Comparison of ENCODE assay signal across 7 cellular contexts in the genomic region with DNA sequence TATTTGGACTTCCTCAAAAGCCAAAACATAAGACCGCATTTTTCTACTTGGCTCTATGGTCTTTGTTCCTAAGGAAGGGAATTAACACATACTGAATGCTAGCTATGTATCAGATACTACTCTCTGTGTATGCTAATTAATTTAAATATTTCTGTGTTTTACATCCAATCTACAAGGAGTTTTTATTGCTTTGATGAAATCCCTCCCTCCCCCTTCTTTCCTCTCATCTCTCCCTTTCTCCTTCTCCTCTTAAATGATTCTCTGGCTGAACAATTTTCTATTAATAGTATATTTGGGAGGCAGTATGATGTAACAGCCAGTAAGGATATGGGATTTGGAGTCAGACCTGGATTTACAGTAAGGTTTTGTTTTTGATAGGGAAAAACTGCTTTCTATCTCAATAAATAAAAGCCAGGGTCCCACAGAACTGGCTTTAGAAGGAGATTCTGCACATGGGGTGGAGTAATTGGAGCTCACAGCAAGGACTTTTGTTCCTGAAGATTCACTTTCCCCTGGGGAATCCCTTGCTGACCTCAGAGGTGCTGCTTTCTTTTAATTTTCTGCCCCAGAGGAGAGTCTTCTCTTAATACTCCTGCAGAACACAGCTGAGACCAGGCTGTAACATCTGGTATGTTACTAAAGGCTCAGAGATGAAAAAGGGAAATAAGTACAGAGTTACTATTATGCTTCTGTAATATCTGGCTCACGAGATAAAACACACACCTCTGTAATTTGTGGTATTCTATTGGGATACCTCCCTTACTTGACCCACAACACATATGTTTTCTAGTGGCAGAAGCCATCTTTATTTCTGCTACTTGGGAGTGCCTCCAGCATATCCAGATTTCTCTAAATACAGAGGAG. TPM values are rescaled to one million over a fixed set of nuclear protein-coding genes. Genes with fewer than 3 reads are reported as not detected.
DNase-seq lines count a peak whose midpoint lies in the region; ATAC-seq and TF ChIP-seq lines count a peak whose summit lies in the region.

No MANE protein-coding gene starts in this region.

- no peaks in the 10 kb centered on the region for H3K9me3 Mint-ChIP-seq in osteocyte (ENCODE audit: unreplicated experiment)

- no peak overlapping the region for H3K4me3 Mint-ChIP-seq in osteocyte (ENCODE audit: unreplicated experiment)

- peak overlapping the region; percentile 27 for H3K4me3 ChIP-seq in effector memory CD4-positive, alpha-beta T cell (ENCODE audit: insufficient read depth, low read depth, low read length, poor library complexity, severe bottlenecking)

- H3K9me3 ChIP-seq in effector memory CD4-positive, alpha-beta T cell (ENCODE audit: control insufficient read depth, low read length), result no peaks in the 10 kb centered on the region

- peaks cover 22% of the 10 kb centered on the region for H3K4me1 Mint-ChIP-seq in osteocyte (ENCODE audit: unreplicated experiment)

- no peaks in the 10 kb centered on the region for H3K36me3 ChIP-seq in effector memory CD4-positive, alpha-beta T cell (ENCODE audit: control insufficient read depth, insufficient read depth, low read length)

- H3K4me1 ChIP-seq in effector memory CD4-positive, alpha-beta T cell (ENCODE audit: control insufficient read depth, insufficient read depth, low read length, poor library complexity, severe bottlenecking), result peaks cover 52% of the 10 kb centered on the region

- TF ChIP-seq CTCF in osteocyte (IDR thresholded peaks at IDR 0.05), result no peak

- no peaks in the 10 kb centered on the region for H3K27me3 ChIP-seq in effector memory CD4-positive, alpha-beta T cell (replicated peaks; ENCODE audit: control insufficient read depth, insufficient read depth, low read length, poor library complexity, severe bottlenecking)

- no peaks in the 10 kb centered on the region for H3K27me3 Mint-ChIP-seq in osteocyte (ENCODE audit: unreplicated experiment)

- peak overlapping the region; percentile 60 for H3K27ac ChIP-seq in effector memory CD4-positive, alpha-beta T cell (ENCODE audit: insufficient read depth, low read length, poor library complexity, severe bottlenecking)

- ATAC-seq in GM19438 (IDR thresholded peaks at IDR 0.05; ENCODE audit: low read depth, unreplicated experiment) (peak; percentile 10), GM21526 (IDR thresholded peaks at IDR 0.05; ENCODE audit: low FRiP score, unreplicated experiment) (no peak)

- DNase-seq in NCI-H524 (lab: John Stamatoyannopoulos, UW) (peak; percentile 55 to 87), osteocyte (ENCODE audit: extremely low spot score, unreplicated experiment) (no peak), SHP77 (lab: John Stamatoyannopoulos, UW) (no peak), pons (ENCODE audit: low spot score) (no peak)
- DNase-seq in effector memory CD4-positive, alpha-beta T cell, result no peak

- peak overlapping the region; percentile 80 for H3K27ac Mint-ChIP-seq in osteocyte (ENCODE audit: unreplicated experiment)

- no peaks in the 10 kb centered on the region for H3K36me3 Mint-ChIP-seq in osteocyte (ENCODE audit: unreplicated experiment)

RNA-seq across cellular contexts. Expression of a gene that starts 13.3 kb away (rescaled TPM):
- 9.7 and 12.7 TPM in 2 replicates for total RNA-seq in osteocyte

Comparison
In these comparisons a context has a peak if more than half of its experiments do, and no peak if none do; other contexts are left out.
1. DNase-seq: peak in NCI-H524 (2 of 2); none in effector memory CD4-positive, alpha-beta T cell (0 of 3), osteocyte (single experiment), SHP77 (0 of 2) and pons (single experiment).